ENCODE assay signal across 21 cellular contexts in genomic region chr6:17892097-17892686, GRCh38.
"Had no signal": no experiment of that assay in that cellular context is flagged by ENCODE, and none has a peak within 500 bp of the region (broad histone marks: within the 10 kb centered on the region; RNA-seq: fewer than 3 reads in every experiment).

No MANE protein-coding gene starts in this region.

- H3K4me3 ChIP-seq: ascending aorta, coronary artery, gastroesophageal sphincter, heart right ventricle, tibial nerve, uterus had no signal

- H3K4me3 Mint-ChIP-seq: activated naive CD4-positive, alpha-beta T cell treated with anti-CD3 and anti-CD28 coated beads, Interleukin-2, amount 50 U/mL, for 24 hours; natural killer cell treated with Interleukin-12 subunit alpha and Interleukin-12 subunit beta and Interleukin-15 and Interleukin-18, amount 100 ng/mL, for 72 hours had no signal

- FAIRE-seq: endometrium had no signal

- H3K27ac Mint-ChIP-seq: activated naive CD4-positive, alpha-beta T cell treated with anti-CD3 and anti-CD28 coated beads, Interleukin-2, amount 50 U/mL, for 24 hours; natural killer cell treated with Interleukin-12 subunit alpha and Interleukin-12 subunit beta and Interleukin-15 and Interleukin-18, amount 100 ng/mL, for 72 hours had no signal

- H3K36me3 Mint-ChIP-seq: activated naive CD4-positive, alpha-beta T cell treated with anti-CD3 and anti-CD28 coated beads, Interleukin-2, amount 50 U/mL, for 24 hours had no signal

- H3K4me1 Mint-ChIP-seq: activated naive CD4-positive, alpha-beta T cell treated with anti-CD3 and anti-CD28 coated beads, Interleukin-2, amount 50 U/mL, for 24 hours had no signal

- H3K27ac ChIP-seq: ascending aorta, coronary artery, gastroesophageal sphincter, heart right ventricle, tibial nerve, uterus, WERI-Rb-1 had no signal

- H3K36me3 ChIP-seq: uterus had no signal

- DNase-seq: activated CD4-positive, alpha-beta T cell treated with anti-CD3 and anti-CD28 coated beads, Interleukin-2, amount 50 U/mL, for 4 hours; activated gamma-delta T cell; heart right ventricle; left ventricle myocardium superior; mesenchymal stem cell; nucleus accumbens; retina; stimulated activated naive CD4-positive, alpha-beta T cell treated with Interleukin-2 at 50 U/mL for 16 hours; substantia nigra; T-helper 1 cell; T1000; uterus; WERI-Rb-1 had no signal

- H3K4me1 ChIP-seq: ascending aorta, gastroesophageal sphincter, tibial nerve, uterus had no signal

- H3K27me3 ChIP-seq: ascending aorta, gastroesophageal sphincter, heart right ventricle, tibial nerve, uterus had no signal

- ATAC-seq: esophagus mucosa, gastroesophageal sphincter, left ventricle myocardium superior had no signal
